1 cellular context compared by ENCODE assay signal in genomic region chr3:136008732-136009456, GRCh38.
TF ChIP-seq lines count a peak whose summit lies in the region.

No MANE protein-coding gene starts in this region.

TF ChIP-seq in Ishikawa, 13 proteins besides CTCF, POLR2A, EP300 and RAD21 (continued from another document):
- TF ChIP-seq TAF1 (IDR thresholded peaks at IDR 0.05; ENCODE audit: low read depth): no peak
- no peak for TF ChIP-seq ZBTB7A (IDR thresholded peaks at IDR 0.05; ENCODE audit: low read depth)
